In genomic region chr6:33770833-33771341, GRCh38 we compare ENCODE assay signal across 1 cellular context.
A peak's percentile ranks its signal among the peaks of the same experiment; 100 is the strongest.
TF ChIP-seq lines count a peak whose summit lies in the region.

No MANE protein-coding gene starts in this region.

TF ChIP-seq in H1, 55 proteins besides CTCF, POLR2A, EP300 and RAD21:
- TF ChIP-seq RXRA (IDR thresholded peaks at IDR 0.05; ENCODE audit: insufficient read depth, low read depth, low read length) = no peak
- TF ChIP-seq POLR2AphosphoS5 (IDR thresholded peaks at IDR 0.05; ENCODE audit: low read depth, low read length) = 0 out of 2 replicates have a peak, but pooled peaks have one; percentile 10
